In the genomic region with DNA sequence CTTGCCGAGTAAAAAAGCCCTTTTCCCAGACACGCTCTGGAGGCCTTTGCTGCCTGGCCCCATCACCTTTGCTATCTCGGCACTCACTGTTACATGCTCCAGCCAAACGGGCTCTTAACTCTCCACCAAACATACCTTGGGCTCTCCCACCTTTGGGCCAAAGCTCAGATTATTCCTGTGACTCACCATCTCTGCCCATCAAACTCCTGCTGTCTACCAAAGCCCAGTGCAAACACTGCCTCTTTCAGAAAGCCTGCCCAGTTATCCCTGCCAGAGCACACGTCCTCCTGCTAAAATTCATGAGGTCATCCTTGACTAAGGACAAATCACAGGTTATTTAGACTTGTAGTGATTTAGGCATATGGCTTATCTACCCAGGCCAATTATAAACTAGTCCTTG, we compare ENCODE assay signal across 21 cellular contexts. TPM values are rescaled to one million over a fixed set of nuclear protein-coding genes. Genes with fewer than 3 reads are reported as not detected.
A peak's percentile ranks its signal among the peaks of the same experiment; 100 is the strongest.
DNase-seq lines count a peak whose midpoint lies in the region; ATAC-seq and TF ChIP-seq lines count a peak whose summit lies in the region.
"Had no signal": no experiment of that assay in that cellular context is flagged by ENCODE, and none has a peak within 500 bp of the region (broad histone marks: within the 10 kb centered on the region; RNA-seq: fewer than 3 reads in every experiment).

No MANE protein-coding gene starts in this region.

- H3K4me1 Mint-ChIP-seq in endodermal cell: peaks cover 31% of the 10 kb centered on the region
- no peaks in the 10 kb centered on the region for H3K4me1 Mint-ChIP-seq in stimulated activated memory B cell treated with anti-CD40 and anti-IgM and Interleukin-4, amounts not matched to agents 10 μg/mL and 1 μg/mL and 100 μg/mL, for 72 hours

- H2BK12ac ChIP-seq in mesenchymal stem cell (ENCODE audit: low read length in 2 of 2): no peak overlapping the region

- no peaks in the 10 kb centered on the region for H3K27me3 ChIP-seq in endodermal cell (ENCODE audit: control insufficient read depth, insufficient read depth, low read length, poor library complexity, severe bottlenecking)
- H3K27me3 ChIP-seq in mesenchymal stem cell (ENCODE audit: control insufficient read depth in 1 of 2, insufficient read depth in 1 of 2, low read length in 2 of 2): peaks cover 3 to 8% of the 10 kb centered on the region in 2 experiments
- H3K27me3 ChIP-seq: SJCRH30, upper lobe of right lung had no signal

- peaks cover 9% of the 10 kb centered on the region for H3K4me1 ChIP-seq in endodermal cell (ENCODE audit: control insufficient read depth, insufficient read depth, low read length)
- H3K4me1 ChIP-seq in mesenchymal stem cell (ENCODE audit: control insufficient read depth, insufficient read depth, low read depth, low read length): no peaks in the 10 kb centered on the region
- H3K4me1 ChIP-seq: Caco-2, SJCRH30 had no signal

- H3K4me2 ChIP-seq in mesenchymal stem cell (ENCODE audit: low read length, poor library complexity, severe bottlenecking): no peak overlapping the region
- H3K4me2 ChIP-seq: KMS-11, smooth muscle cell had no signal

- no peak overlapping the region for H2AFZ ChIP-seq in mesenchymal stem cell (ENCODE audit: low read depth, low read length)

- H2AK5ac ChIP-seq in mesenchymal stem cell (ENCODE audit: low read length, severe bottlenecking): no peak overlapping the region

- no peak overlapping the region for H3K27ac Mint-ChIP-seq in endodermal cell
- H3K27ac Mint-ChIP-seq in stimulated activated memory B cell treated with anti-CD40 and anti-IgM and Interleukin-4, amounts not matched to agents 10 μg/mL and 1 μg/mL and 100 μg/mL, for 72 hours: no peak overlapping the region
- H3K27ac Mint-ChIP-seq: HFFc6; stimulated activated naive B cell treated with anti-CD40 and anti-IgM and Interleukin-4, amounts not matched to agents 10 μg/mL and 1 μg/mL and 100 μg/mL, for 72 hours had no signal

- H3K9me3 ChIP-seq in endodermal cell (ENCODE audit: control insufficient read depth, low read length): no peaks in the 10 kb centered on the region
- H3K9me3 ChIP-seq in mesenchymal stem cell (ENCODE audit: control insufficient read depth, low read length): no peaks in the 10 kb centered on the region
- H3K9me3 ChIP-seq: Caco-2, mucosa of descending colon, SJCRH30, upper lobe of right lung had no signal

- H3K27me3 Mint-ChIP-seq in endodermal cell (ENCODE audit: insufficient read depth): no peaks in the 10 kb centered on the region
- H3K27me3 Mint-ChIP-seq in stimulated activated memory B cell treated with anti-CD40 and anti-IgM and Interleukin-4, amounts not matched to agents 10 μg/mL and 1 μg/mL and 100 μg/mL, for 72 hours: peaks cover 9% of the 10 kb centered on the region

- H3K79me1 ChIP-seq in mesenchymal stem cell (replicated peaks; ENCODE audit: low read length, poor library complexity, severe bottlenecking): no peaks in the 10 kb centered on the region

- H3K36me3 Mint-ChIP-seq in endodermal cell (ENCODE audit: low read depth): no peaks in the 10 kb centered on the region
- H3K36me3 Mint-ChIP-seq in stimulated activated memory B cell treated with anti-CD40 and anti-IgM and Interleukin-4, amounts not matched to agents 10 μg/mL and 1 μg/mL and 100 μg/mL, for 72 hours: no peaks in the 10 kb centered on the region
- H3K36me3 Mint-ChIP-seq: stimulated activated naive B cell treated with anti-CD40 and anti-IgM and Interleukin-4, amounts not matched to agents 10 μg/mL and 1 μg/mL and 100 μg/mL, for 72 hours had no signal

- H3K4me3 Mint-ChIP-seq in endodermal cell: no peak overlapping the region
- no peak overlapping the region for H3K4me3 Mint-ChIP-seq in stimulated activated memory B cell treated with anti-CD40 and anti-IgM and Interleukin-4, amounts not matched to agents 10 μg/mL and 1 μg/mL and 100 μg/mL, for 72 hours
- H3K4me3 Mint-ChIP-seq: activated T-cell treated with anti-CD3 and anti-CD28 coated beads, Interleukin-2, amount 50 U/mL, for 4 hours; HFFc6; stimulated activated naive B cell treated with anti-CD40 and anti-IgM and Interleukin-4, amounts not matched to agents 10 μg/mL and 1 μg/mL and 100 μg/mL, for 72 hours had no signal

- no peak for TF ChIP-seq CTCF in endodermal cell (conservative IDR thresholded peaks at IDR 0.05)

- no peak overlapping the region for H3K14ac ChIP-seq in mesenchymal stem cell (ENCODE audit: low read length in 2 of 2)

- H3K36me3 ChIP-seq in endodermal cell (ENCODE audit: control insufficient read depth, insufficient read depth, low read length) (no peaks in the 10 kb centered on the region), mesenchymal stem cell (ENCODE audit: control insufficient read depth in 1 of 2, insufficient read depth in 2 of 2, low read depth in 1 of 2, low read length in 2 of 2) (no peaks in the 10 kb centered on the region)
- H3K36me3 ChIP-seq: SJCRH30, upper lobe of right lung had no signal

- H3K4ac ChIP-seq in mesenchymal stem cell (ENCODE audit: low read depth in 1 of 2, low read length in 2 of 2): no peak overlapping the region

- no peak overlapping the region for H3K23ac ChIP-seq in mesenchymal stem cell (ENCODE audit: low read length in 2 of 2)

- ATAC-seq in HG03565 (IDR thresholded peaks at IDR 0.05; ENCODE audit: unreplicated experiment): no peak
- ATAC-seq in stimulated activated memory B cell treated with anti-CD40 and anti-IgM and Interleukin-4, amounts not matched to agents 10 μg/mL and 1 μg/mL and 100 μg/mL, for 72 hours: no peak
- ATAC-seq: activated T-cell treated with anti-CD3 and anti-CD28 coated beads, Interleukin-2, amount 50 U/mL, for 4 hours; mucosa of descending colon; stimulated activated naive B cell treated with anti-CD40 and anti-IgM and Interleukin-4, amounts not matched to agents 10 μg/mL and 1 μg/mL and 100 μg/mL, for 72 hours; upper lobe of right lung had no signal

- no peak overlapping the region for H3K4me3 ChIP-seq in endodermal cell (ENCODE audit: low read length)
- no peak overlapping the region for H3K4me3 ChIP-seq in mesenchymal stem cell (ENCODE audit: insufficient read depth in 1 of 2, low read depth in 1 of 2, low read length in 2 of 2)
- H3K4me3 ChIP-seq: mucosa of descending colon, SJCRH30, smooth muscle cell, upper lobe of right lung had no signal

- H3K27ac ChIP-seq in endodermal cell (ENCODE audit: low read depth, low read length) (no peak overlapping the region), mesenchymal stem cell (ENCODE audit: low read length, poor library complexity, severe bottlenecking) (no peak overlapping the region)
- H3K27ac ChIP-seq: KMS-11, SJCRH30, upper lobe of right lung had no signal

- H2BK120ac ChIP-seq in mesenchymal stem cell (ENCODE audit: low read depth, low read length): no peak overlapping the region

- H3K18ac ChIP-seq in mesenchymal stem cell (ENCODE audit: low read depth in 1 of 2, low read length in 2 of 2): no peak overlapping the region

- H4K8ac ChIP-seq in mesenchymal stem cell (ENCODE audit: low read length): no peak overlapping the region

- no peak overlapping the region for H2BK15ac ChIP-seq in mesenchymal stem cell (ENCODE audit: low read depth, poor library complexity, severe bottlenecking)

- H3K9ac ChIP-seq in endodermal cell (ENCODE audit: extremely low read depth, low read length, poor library complexity, severe bottlenecking): no peak overlapping the region
- peak overlapping the region; percentile 43 for H3K9ac ChIP-seq in mesenchymal stem cell (ENCODE audit: low read length)
- H3K9ac ChIP-seq: KMS-11 had no signal

- H2BK5ac ChIP-seq in mesenchymal stem cell (ENCODE audit: low read depth, low read length, poor library complexity, severe bottlenecking): no peak overlapping the region

- no peak overlapping the region for H4K91ac ChIP-seq in mesenchymal stem cell (ENCODE audit: low read length)

- WGBS in endodermal cell (ENCODE audit: insufficient coverage in 1 of 2, insufficient read length in 1 of 2), 2 experiments: 78 to 83% methylated on average over 5 of the region's 5 CpGs
- WGBS in mesenchymal stem cell: 77% methylated on average over 5 of the region's 5 CpGs

- peak; percentile 30 for DNase-seq in AG08395 (ENCODE audit: low spot score)
- DNase-seq in NCI-H69 (lab: John Stamatoyannopoulos, UW): peak; percentile 61
- DNase-seq in endodermal cell: peak; percentile 56
- DNase-seq in mesenchymal stem cell: no peak
- no peak for DNase-seq in EL
- no peak for DNase-seq in COLO829 (ENCODE audit: low spot score)
- DNase-seq: activated T-cell treated with anti-CD3 and anti-CD28 coated beads, Interleukin-2, amount 50 U/mL, for 4 hours; head of caudate nucleus; HFFc6; mucosa of descending colon; NCI-H1417; SJCRH30; stimulated activated naive B cell treated with anti-CD40 and anti-IgM and Interleukin-4, amounts not matched to agents 10 μg/mL and 1 μg/mL and 100 μg/mL, for 72 hours; upper lobe of right lung had no signal

- no peaks in the 10 kb centered on the region for H3K9me3 Mint-ChIP-seq in endodermal cell
- no peaks in the 10 kb centered on the region for H3K9me3 Mint-ChIP-seq in stimulated activated memory B cell treated with anti-CD40 and anti-IgM and Interleukin-4, amounts not matched to agents 10 μg/mL and 1 μg/mL and 100 μg/mL, for 72 hours
- H3K9me3 Mint-ChIP-seq: activated T-cell treated with anti-CD3 and anti-CD28 coated beads, Interleukin-2, amount 50 U/mL, for 4 hours; HFFc6; stimulated activated naive B cell treated with anti-CD40 and anti-IgM and Interleukin-4, amounts not matched to agents 10 μg/mL and 1 μg/mL and 100 μg/mL, for 72 hours had no signal

RNA-seq across cellular contexts. Expression of a gene that starts 48.1 kb away (rescaled TPM):
- under 1 TPM in 1 of 2 donors, not detected in 1; 0.89 TPM for total RNA-seq in endodermal cell
- polyA plus RNA-seq in endodermal cell (2013, experiment 1 of 2): not detected
- polyA plus RNA-seq in endodermal cell (2013, experiment 2 of 2): not detected
- polyA plus RNA-seq in mesenchymal stem cell (2013, experiment 1 of 2): not detected
- polyA plus RNA-seq in mesenchymal stem cell (2013, experiment 2 of 2): not detected
- total RNA-seq: activated T-cell treated with anti-CD3 and anti-CD28 coated beads, Interleukin-2, amount 50 U/mL, for 4 hours; Caco-2; HFFc6; mucosa of descending colon; osteocyte; SJCRH30; smooth muscle cell; upper lobe of right lung had no signal
- polyA plus RNA-seq: keratinocyte, smooth muscle cell had no signal

Comparison
In these comparisons a context has a peak if more than half of its experiments do, and no peak if none do; other contexts are left out.
1. DNase-seq: peak in AG08395 (single experiment), NCI-H69 (single experiment) and endodermal cell (single experiment); none in mesenchymal stem cell (single experiment), EL (single experiment) and COLO829 (single experiment).